13 cellular contexts compared by ENCODE assay signal in the genomic region with DNA sequence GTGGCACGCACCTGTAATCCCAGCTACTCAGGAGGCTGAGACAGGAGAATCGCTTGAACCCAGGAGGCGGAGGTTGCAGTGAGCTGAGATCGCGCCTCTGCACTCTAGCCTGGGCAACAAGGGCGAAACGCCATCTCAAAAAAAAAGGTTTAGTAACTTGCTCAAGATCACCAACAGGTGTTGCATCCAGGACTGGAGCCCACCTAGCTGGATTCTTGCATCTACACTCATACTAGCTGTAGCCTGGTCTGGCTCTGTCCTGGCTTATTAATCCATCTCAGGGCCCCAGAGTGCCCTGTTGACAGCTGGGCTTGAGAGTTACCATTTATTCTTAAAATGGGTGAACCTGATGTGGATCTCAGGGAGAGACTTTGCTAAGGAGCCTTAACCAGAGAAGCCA. TPM values are rescaled to one million over a fixed set of nuclear protein-coding genes. Genes with fewer than 3 reads are reported as not detected.
DNase-seq lines count a peak whose midpoint lies in the region; ATAC-seq, FAIRE-seq and TF ChIP-seq lines count a peak whose summit lies in the region.
"Had no signal": no experiment of that assay in that cellular context is flagged by ENCODE, and none has a peak within 500 bp of the region (broad histone marks: within the 10 kb centered on the region; RNA-seq: fewer than 3 reads in every experiment).

No MANE protein-coding gene starts in this region.

- H2BK12ac ChIP-seq in H1 (ENCODE audit: low read depth, low read length), result no peak overlapping the region

- no peaks in the 10 kb centered on the region for H3K36me3 Mint-ChIP-seq in WTC11
- no peaks in the 10 kb centered on the region for H3K36me3 Mint-ChIP-seq in effector memory CD8-positive, alpha-beta T cell (ENCODE audit: insufficient read depth)
- H3K36me3 Mint-ChIP-seq: CD4-positive, alpha-beta memory T cell had no signal

- H2AK5ac ChIP-seq in H1 (ENCODE audit: low read depth, low read length), result no peak overlapping the region

- POLR2A ChIA-PET in HCT116 (lab: Charles Lee) (no interaction called here), WTC11 (lab: Charles Lee) (no interaction called here), H1 (lab: Charles Lee; ENCODE audit: partially characterized antibody) (interaction anchor here (0.6 kb wide), 1 partner anchor 115 kb away, joined by 3 read pairs; no protein-coding TSS in a partner anchor)

- H3K4me1 Mint-ChIP-seq in WTC11, result peaks cover 82% of the 10 kb centered on the region
- no peaks in the 10 kb centered on the region for H3K4me1 Mint-ChIP-seq in effector memory CD8-positive, alpha-beta T cell (ENCODE audit: low read depth in 2 of 2)

- H3K14ac ChIP-seq in H1 (ENCODE audit: insufficient read length), result no peak overlapping the region

- no peaks in the 10 kb centered on the region; a peak in 1 of 4 replicates for H3K36me3 ChIP-seq in HCT116 (ENCODE audit: control insufficient read depth in 1 of 2, insufficient read depth in 2 of 2, low read length in 2 of 2)
- no peaks in the 10 kb centered on the region for H3K36me3 ChIP-seq in H1 (ENCODE audit: control insufficient read depth in 2 of 4, insufficient read depth in 4 of 4, low read length in 3 of 4)
- no peaks in the 10 kb centered on the region for H3K36me3 ChIP-seq in spleen
- H3K36me3 ChIP-seq in testis (ENCODE audit: low read depth, missing control alignments), result no peaks in the 10 kb centered on the region
- H3K36me3 ChIP-seq: BE2C had no signal

- H2BK15ac ChIP-seq in H1 (ENCODE audit: low read length), result no peak overlapping the region

- H3K23me2 ChIP-seq in H1 (ENCODE audit: low read depth, low read length), result no peaks in the 10 kb centered on the region; the same call in 1 of the 2 replicates

- WGBS in H1 (ENCODE audit: extremely low coverage in 1 of 2, insufficient coverage in 1 of 2, insufficient read length in 1 of 2, insufficient replicate concordance in 2 of 2, low coverage in 1 of 2, low lambda C conversion rate in 2 of 2, missing lambda C conversion rate in 1 of 2), 2 experiments, result 97% methylated on average over 7 of the region's 7 CpGs; no CpG with 5 or more reads in 1 of the 2 experiments
- 87 to 97% (median 93%) methylated on average over 7 of the region's 7 CpGs for WGBS in spleen, 5 donors
- 92 to 98% methylated on average over 7 of the region's 7 CpGs for WGBS in testis, 2 donors

- peaks cover 20% of the 10 kb centered on the region for H3K79me1 ChIP-seq in H1 (ENCODE audit: low read depth, low read length)

- peak overlapping the region; percentile 68; the same call in 1 of the 2 replicates for H3K4me2 ChIP-seq in HCT116 (ENCODE audit: low read length)
- H3K4me2 ChIP-seq in H1 (ENCODE audit: insufficient read depth in 1 of 2, low read depth in 2 of 2, low read length in 2 of 2), result peak overlapping the region in 1 of 2 experiments; percentile 44; a peak in 1 of 4 replicates

- no peak for TF ChIP-seq EP300 in H1 (IDR thresholded peaks at IDR 0.05; ENCODE audit: borderline replicate concordance in 1 of 2, low read depth in 2 of 2, low read length in 2 of 2)

- no peaks in the 10 kb centered on the region for H3K27me3 Mint-ChIP-seq in WTC11 (ENCODE audit: low read depth)
- peaks cover 33 to 34% of the 10 kb centered on the region in 2 donors for H3K27me3 Mint-ChIP-seq in effector memory CD8-positive, alpha-beta T cell
- H3K27me3 Mint-ChIP-seq: CD4-positive, alpha-beta memory T cell had no signal

- TF ChIP-seq POLR2A in HCT116 (IDR thresholded peaks at IDR 0.05; ENCODE audit: borderline replicate concordance, extremely low read depth, insufficient read depth, insufficient read length) (no peak), H1 (IDR thresholded peaks at IDR 0.05; ENCODE audit: control extremely low read depth in 1 of 2, low read depth in 2 of 2, low read length in 2 of 2) (no peak), spleen (IDR thresholded peaks at IDR 0.05) (no peak), testis (IDR thresholded peaks at IDR 0.05) (no peak)

- H3K9me3 Mint-ChIP-seq in WTC11, result no peaks in the 10 kb centered on the region
- H3K9me3 Mint-ChIP-seq in effector memory CD8-positive, alpha-beta T cell, result no peaks in the 10 kb centered on the region
- H3K9me3 Mint-ChIP-seq: CD4-positive, alpha-beta memory T cell had no signal

- H4K5ac ChIP-seq in H1 (ENCODE audit: insufficient read length, low read depth, low read length), result no peak overlapping the region

- H3K4me1 ChIP-seq in HCT116 (ENCODE audit: control insufficient read depth in 1 of 2, insufficient read depth in 2 of 2, low read length in 2 of 2), result peaks cover 53 to 85% of the 10 kb centered on the region in 2 experiments
- H3K4me1 ChIP-seq in H1 (replicated peaks in 1 of 4; ENCODE audit: control insufficient read depth in 3 of 4, insufficient read depth in 4 of 4, low read length in 3 of 4), result peaks cover 29 to 53% (median 48%) of the 10 kb centered on the region in 4 experiments
- H3K4me1 ChIP-seq in spleen, result no peaks in the 10 kb centered on the region
- no peaks in the 10 kb centered on the region for H3K4me1 ChIP-seq in testis
- H3K4me1 ChIP-seq: BE2C had no signal

- no peak overlapping the region for H3K4ac ChIP-seq in H1 (replicated peaks; ENCODE audit: insufficient read length, low read depth, low read length)

- H3K27ac Mint-ChIP-seq in WTC11, result 0 out of 2 replicates have a peak overlapping the region, but pooled peaks have one; percentile 17
- no peak overlapping the region for H3K27ac Mint-ChIP-seq in effector memory CD8-positive, alpha-beta T cell
- H3K27ac Mint-ChIP-seq: CD4-positive, alpha-beta memory T cell had no signal

- H3K56ac ChIP-seq in H1 (replicated peaks; ENCODE audit: insufficient read length, low read depth, low read length), result no peak overlapping the region

- no peak for TF ChIP-seq CTCF in HCT116 (IDR thresholded peaks at IDR 0.05 in 2 of 3, conservative IDR thresholded peaks at IDR 0.05 in 1 of 3; ENCODE audit: borderline replicate concordance in 1 of 3, insufficient read depth in 1 of 3, low read depth in 2 of 3, low read length in 2 of 3)
- TF ChIP-seq CTCF in WTC11 (IDR thresholded peaks at IDR 0.05), result no peak
- no peak for TF ChIP-seq CTCF in H1 (IDR thresholded peaks at IDR 0.05; ENCODE audit: control extremely low read depth in 1 of 3, insufficient read depth in 1 of 3, low read depth in 1 of 3, low read length in 3 of 3)
- TF ChIP-seq CTCF in spleen (IDR thresholded peaks at IDR 0.05 in 8 of 11, conservative IDR thresholded peaks at IDR 0.05 in 3 of 11), result no peak
- TF ChIP-seq CTCF in testis (IDR thresholded peaks at IDR 0.05), result no peak

- DNase-seq in HCT116 (ENCODE audit: low read depth, low spot score) (no peak), WTC11 (ENCODE audit: low spot score) (no peak), H1 (ENCODE audit: low read depth in 1 of 2, low spot score in 2 of 2) (no peak), spleen (peak; percentile 11), inferior parietal cortex (ENCODE audit: extremely low spot score) (no peak), testis (no peak), NCI-H187 treated with DMSO at 0.1 percent for 48 hours (lab: John Stamatoyannopoulos, UW) (no peak)
- DNase-seq in effector memory CD8-positive, alpha-beta T cell, result no peak
- DNase-seq: BE2C; CD4-positive, alpha-beta memory T cell; COR-L47; IMR-90 had no signal

- TF ChIP-seq RAD21 in HCT116 (IDR thresholded peaks at IDR 0.05; ENCODE audit: low read depth), result no peak
- TF ChIP-seq RAD21 in H1 (IDR thresholded peaks at IDR 0.05 in 1 of 2, conservative IDR thresholded peaks at IDR 0.05 in 1 of 2; ENCODE audit: low read depth in 2 of 2, low read length in 2 of 2), result no peak

- H2BK5ac ChIP-seq in H1 (ENCODE audit: low read depth, low read length), result peak overlapping the region; percentile 77; the same call in 1 of the 2 replicates

- no peak for FAIRE-seq in H1 (lab: Jason Lieb, UNC)

- no peak overlapping the region for H4K91ac ChIP-seq in H1 (replicated peaks; ENCODE audit: insufficient read length, low read length)

- no peak overlapping the region for H2AFZ ChIP-seq in HCT116 (ENCODE audit: low read depth, low read length, poor library complexity, severe bottlenecking)
- H2AFZ ChIP-seq in H1 (ENCODE audit: low read length), result no peak overlapping the region

- peaks cover 84% of the 10 kb centered on the region for H3K79me2 ChIP-seq in HCT116 (ENCODE audit: insufficient read depth, low read length)
- peaks cover 7 to 69% of the 10 kb centered on the region in 2 experiments for H3K79me2 ChIP-seq in H1 (ENCODE audit: control insufficient read depth in 1 of 2, insufficient read depth in 2 of 2, low read length in 2 of 2)

- H3K9me2 ChIP-seq in HCT116 (ENCODE audit: insufficient read depth), result no peaks in the 10 kb centered on the region

- RAD21 ChIA-PET in HCT116 (lab: Charles Lee; ENCODE audit: low non-redundant PET in 1 of 2, low total read pairs in 2 of 2, uncharacterized antibody in 2 of 2, unreplicated experiment in 2 of 2), result no interaction called here

- peak overlapping the region; percentile 3; the same call in 1 of the 2 replicates for H2BK20ac ChIP-seq in H1 (ENCODE audit: low read length)

- H3K9me3 ChIP-seq in HCT116 (ENCODE audit: control insufficient read depth in 1 of 2, insufficient read depth in 1 of 2, low read depth in 1 of 2, low read length in 2 of 2) (no peaks in the 10 kb centered on the region), H1 (ENCODE audit: insufficient read depth in 2 of 2, low read depth in 1 of 2, low read length in 1 of 2) (no peaks in the 10 kb centered on the region), spleen (no peaks in the 10 kb centered on the region), testis (no peaks in the 10 kb centered on the region)
- H3K9me3 ChIP-seq: BE2C had no signal

- CTCF ChIA-PET in HCT116 (lab: Charles Lee), result no interaction called here
- CTCF ChIA-PET in WTC11 (lab: Charles Lee), result interaction anchor here (2.4 kb wide), 1 partner anchor 12 kb away, joined by 9 read pairs; no protein-coding TSS in a partner anchor
- CTCF ChIA-PET in H1 (lab: Charles Lee; ENCODE audit: partially characterized antibody), result interaction anchor here (1.3 to 2.8 kb wide), 5 partner anchors 8 to 45 kb away, joined by 3 to 14 read pairs (median 4); no protein-coding TSS in a partner anchor

- intact Hi-C loops in HCT116 (cut with micrococcal nuclease), result no loop called here
- intact Hi-C loops in spleen (cut with DNase I; ENCODE audit: low total_unique reads), result no loop called here
- intact Hi-C loops in testis (cut with DNase I; ENCODE audit: low total_unique reads), result no loop called here

- no peak for ATAC-seq in HCT116
- no peak for ATAC-seq in WTC11
- no peak for ATAC-seq in effector memory CD8-positive, alpha-beta T cell (replicated peaks)

- H3K4me3 ChIP-seq in HCT116 (replicated peaks in 1 of 2; ENCODE audit: low read depth in 1 of 2, low read length in 2 of 2) (no peak overlapping the region), H1 (ENCODE audit: extremely low read depth in 1 of 4, insufficient read depth in 2 of 4, low read depth in 3 of 4, low read length in 4 of 4) (no peak overlapping the region), spleen (no peak overlapping the region), testis (no peak overlapping the region)

- H3K18ac ChIP-seq in H1 (ENCODE audit: extremely low read depth, low read length), result peak overlapping the region; percentile 88; the same call in 1 of the 2 replicates

- H3K9ac ChIP-seq in HCT116 (ENCODE audit: low read length) (no peak overlapping the region), H1 (replicated peaks in 1 of 4; ENCODE audit: extremely low read depth in 1 of 4, low read depth in 3 of 4, low read length in 3 of 4) (no peak overlapping the region)

- no peak overlapping the region for H3K4me3 Mint-ChIP-seq in WTC11
- H3K4me3 Mint-ChIP-seq in effector memory CD8-positive, alpha-beta T cell, result no peak overlapping the region
- H3K4me3 Mint-ChIP-seq: CD4-positive, alpha-beta memory T cell had no signal

- H3K27ac ChIP-seq in HCT116 (ENCODE audit: low read depth, low read length) (no peak overlapping the region), H1 (ENCODE audit: low read depth, low read length) (no peak overlapping the region), spleen (no peak overlapping the region), testis (no peak overlapping the region)
- H3K27ac ChIP-seq: C4-2B had no signal

- H3K23ac ChIP-seq in H1 (ENCODE audit: insufficient read length), result no peak overlapping the region

- H3K27me3 ChIP-seq in HCT116 (ENCODE audit: insufficient read depth, low read length), result no peaks in the 10 kb centered on the region
- H3K27me3 ChIP-seq in H1 (replicated peaks in 1 of 4; ENCODE audit: control insufficient read depth in 3 of 4, extremely low read depth in 1 of 4, insufficient read depth in 3 of 4, low read length in 3 of 4), result no peaks in the 10 kb centered on the region
- H3K27me3 ChIP-seq in spleen (replicated peaks in 1 of 7), result peaks cover 0 to 17% (median 0%) of the 10 kb centered on the region in 7 donors
- H3K27me3 ChIP-seq in testis, result no peaks in the 10 kb centered on the region
- H3K27me3 ChIP-seq: BE2C had no signal

- no TSS peak for BruUV-seq in HCT116 (replicated peaks; lab: Mats Ljungman, UMichigan)

- H2BK120ac ChIP-seq in H1 (replicated peaks; ENCODE audit: low read depth, low read length), result no peak overlapping the region

- peaks cover 6% of the 10 kb centered on the region; the same call in 1 of the 2 replicates for H4K20me1 ChIP-seq in HCT116 (ENCODE audit: insufficient read depth)
- peaks cover 3 to 22% of the 10 kb centered on the region in 2 experiments for H4K20me1 ChIP-seq in H1 (replicated peaks in 1 of 2; ENCODE audit: control insufficient read depth in 1 of 2, insufficient read depth in 2 of 2, low read length in 2 of 2)

- H4K8ac ChIP-seq in H1 (ENCODE audit: extremely low read depth, insufficient read depth, low read length), result no peak overlapping the region

RNA-seq across cellular contexts. Expression of a gene that starts 7.5 kb away (rescaled TPM):
- total RNA-seq in HCT116 (2021; ENCODE audit: unreplicated experiment), result 52.6 TPM
- polyA plus RNA-seq in HCT116 (2012), result 38.6 and 39.3 TPM in 2 replicates
- 29.1 to 48.4 TPM (median 31.6 TPM) in 3 replicates for total RNA-seq in WTC11 (2021)
- 41.1 and 42.7 TPM in 2 replicates for total RNA-seq in H1 (2021; fragmentation: NEBNext Ultra II Directional; extraction: Animal tissue kit (Norgen Biotek cat#: 25700))
- polyA plus RNA-seq in H1 (2011; rRNA removed), result 16.4 and 19.5 TPM in 2 replicates
- 25.6 TPM for polyA plus RNA-seq in H1 (2011; cell fraction: cytosol; rRNA removed)
- polyA plus RNA-seq in H1 (2011; cell fraction: nucleus; rRNA removed), result 23.1 TPM
- polyA plus RNA-seq in H1 (2012, experiment 1 of 2), result 33.1 to 40.9 TPM (median 34.7 TPM) in 4 replicates
- 18.3 TPM for polyA plus RNA-seq in H1 (2012, experiment 2 of 2)
- polyA plus RNA-seq in H1 (2013, experiment 1 of 2), result 18.6 TPM
- 18.5 TPM for polyA plus RNA-seq in H1 (2013, experiment 2 of 2)
- 39.0 and 39.2 TPM in 2 replicates for polyA minus RNA-seq in H1 (2011; rRNA and poly(A)+ RNA removed)
- polyA minus RNA-seq in H1 (2011; cell fraction: cytosol; rRNA and poly(A)+ RNA removed), result 24.8 TPM
- 24.5 TPM for polyA minus RNA-seq in H1 (2011; cell fraction: nucleus; rRNA and poly(A)+ RNA removed)
- 1 to 10 TPM in 6 of 7 donors, under 1 TPM in 1; 0.60 to 5.4 (median 1.3) TPM for total RNA-seq in spleen
- 1 to 10 TPM; 1.1 to 1.5 (median 1.2) TPM for polyA plus RNA-seq in spleen
- total RNA-seq in testis, result 1 to 10 TPM; 3.7 to 5.6 TPM
- polyA plus RNA-seq in testis (ENCODE audit: insufficient read depth, low read depth, low replicate concordance), result 6.0 TPM
